Comparison of ENCODE assay signal across 37 cellular contexts in the genomic region with DNA sequence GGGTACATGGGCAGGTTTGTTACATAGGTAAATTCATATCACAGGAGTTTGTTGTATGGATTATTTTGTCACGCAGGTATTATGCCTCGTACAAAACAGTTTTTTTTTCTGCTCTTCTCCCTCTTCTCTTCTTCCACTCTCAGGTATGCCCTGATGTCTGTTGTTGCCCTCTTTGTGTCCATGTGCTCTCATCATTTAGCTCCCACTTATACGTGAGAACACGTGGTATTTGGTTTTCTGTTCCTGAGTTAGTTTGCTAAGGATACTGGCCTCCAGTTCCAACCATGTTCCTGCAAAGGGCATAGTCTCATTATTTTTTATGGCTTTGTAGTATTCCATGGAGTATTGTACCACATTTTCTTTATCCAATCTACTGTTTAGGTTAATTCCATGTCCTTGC.
"Had no signal": no experiment of that assay in that cellular context is flagged by ENCODE, and none has a peak within 500 bp of the region (broad histone marks: within the 10 kb centered on the region; RNA-seq: fewer than 3 reads in every experiment).

No MANE protein-coding gene starts in this region.

- H3K4me1 Mint-ChIP-seq: activated CD4-positive, alpha-beta T cell treated with anti-CD3 and anti-CD28 coated beads for 36 hours; activated CD8-positive, alpha-beta memory T cell treated with anti-CD3 and anti-CD28 coated beads, Interleukin-2, amount 10 ng/mL, durations not matched to agents 7 days and 5 days; activated naive CD8-positive, alpha-beta T cell treated with anti-CD3 and anti-CD28 coated beads for 36 hours; activated T-helper 17 cell treated with anti-CD3 and anti-CD28 coated beads, Interleukin-2, amount 50 U/mL, for 72 hours had no signal

- DNase-seq: activated CD4-positive, alpha-beta memory T cell treated with anti-CD3 and anti-CD28 coated beads for 36 hours; activated CD4-positive, alpha-beta T cell treated with anti-CD3 and anti-CD28 coated beads for 1 hour; activated CD4-positive, alpha-beta T cell treated with anti-CD3 and anti-CD28 coated beads for 36 hours; activated CD4-positive, alpha-beta T cell treated with anti-CD3 and anti-CD28 coated beads for 48 hours; activated CD4-positive, alpha-beta T cell treated with anti-CD3 and anti-CD28 coated beads, Interleukin-2, amount 50 U/mL, for 1 hour; activated CD4-positive, alpha-beta T cell treated with anti-CD3 and anti-CD28 coated beads, Interleukin-2, amount 50 U/mL, for 4 hours; activated CD4-positive, CD25-positive, alpha-beta regulatory T cell; activated CD8-positive, alpha-beta memory T cell treated with anti-CD3 and anti-CD28 coated beads for 24 hours; activated CD8-positive, alpha-beta memory T cell treated with anti-CD3 and anti-CD28 coated beads, Interleukin-2, amount 10 ng/mL, durations not matched to agents 7 days and 5 days; activated CD8-positive, alpha-beta T cell treated with anti-CD3 and anti-CD28 coated beads for 36 hours; activated effector memory CD4-positive, alpha-beta T cell treated with anti-CD3 and anti-CD28 coated beads, Interleukin-2, amount 50 U/mL, for 16 hours; activated gamma-delta T cell treated with Interleukin-2 at 50 U/mL for 16 hours; activated naive CD4-positive, alpha-beta T cell; activated naive CD4-positive, alpha-beta T cell treated with anti-CD3 and anti-CD28 coated beads for 36 hours; activated naive CD4-positive, alpha-beta T cell treated with anti-CD3 and anti-CD28 coated beads, Interleukin-2, amount 50 U/mL, for 16 hours; activated naive CD8-positive, alpha-beta T cell treated with anti-CD3 and anti-CD28 coated beads for 36 hours; activated T-cell treated with anti-CD3 and anti-CD28 coated beads for 4 hours; activated T-cell treated with anti-CD3 and anti-CD28 coated beads, Interleukin-2, amount 50 U/mL, for 1 hour; activated T-cell treated with anti-CD3 and anti-CD28 coated beads, Interleukin-2, amount 50 U/mL, for 4 hours; activated T-cell treated with anti-CD3 and anti-CD28 coated beads, Interleukin-2, amount 50 U/mL, for 72 hours; adrenal gland; amniotic stem cell; aorta; body of pancreas; brain microvascular endothelial cell; central memory CD4-positive, alpha-beta T cell; T-helper 1 cell; T-helper 2 cell; T-helper 9 cell; WERI-Rb-1 had no signal

- H3K27ac Mint-ChIP-seq: activated CD4-positive, alpha-beta memory T cell treated with anti-CD3 and anti-CD28 coated beads for 36 hours; activated CD4-positive, alpha-beta T cell treated with anti-CD3 and anti-CD28 coated beads for 36 hours; activated CD8-positive, alpha-beta memory T cell treated with anti-CD3 and anti-CD28 coated beads, Interleukin-2, amount 10 ng/mL, durations not matched to agents 7 days and 5 days; activated CD8-positive, alpha-beta T cell treated with anti-CD3 and anti-CD28 coated beads for 36 hours; activated naive CD4-positive, alpha-beta T cell treated with anti-CD3 and anti-CD28 coated beads for 36 hours; activated naive CD4-positive, alpha-beta T cell treated with anti-CD3 and anti-CD28 coated beads, Interleukin-2, amount 50 U/mL, for 72 hours; activated naive CD8-positive, alpha-beta T cell treated with anti-CD3 and anti-CD28 coated beads for 36 hours; activated T-cell treated with anti-CD3 and anti-CD28 coated beads, Interleukin-2, amount 50 U/mL, for 72 hours; activated T-helper 1 cell treated with anti-CD3 and anti-CD28 coated beads, Interleukin-12 subunit alpha, Interleukin-12 subunit beta, Interleukin-2, Interleukin-4 antibody, amounts not matched to agents 30 ng/mL and 10 ng/mL and 1 ng/mL, durations not matched to agents 14 hours and 24 hours and 36 hours; activated T-helper 17 cell treated with anti-CD3 and anti-CD28 coated beads, Interleukin-2, amount 50 U/mL, for 72 hours; T-helper 1 cell treated with Interleukin-12 subunit alpha and Interleukin-12 subunit beta and Interleukin-4 antibody, amounts not matched to agents 30 μg/mL and 1 μg/mL, for 36 hours; T-helper 2 cell treated with Interferon-gamma antibody and Interleukin-4, amounts not matched to agents 5 μg/mL and 100 μg/mL, for 36 hours; WTC11 had no signal

- H3K27ac ChIP-seq: adrenal gland, body of pancreas, brain microvascular endothelial cell, breast epithelium, WERI-Rb-1 had no signal

- H3K4me3 Mint-ChIP-seq: activated CD4-positive, alpha-beta memory T cell treated with anti-CD3 and anti-CD28 coated beads for 36 hours; activated CD4-positive, alpha-beta T cell treated with anti-CD3 and anti-CD28 coated beads for 36 hours; activated CD8-positive, alpha-beta memory T cell treated with anti-CD3 and anti-CD28 coated beads, Interleukin-2, amount 10 ng/mL, durations not matched to agents 7 days and 5 days; activated CD8-positive, alpha-beta T cell treated with anti-CD3 and anti-CD28 coated beads for 36 hours; activated naive CD4-positive, alpha-beta T cell treated with anti-CD3 and anti-CD28 coated beads for 36 hours; activated naive CD8-positive, alpha-beta T cell treated with anti-CD3 and anti-CD28 coated beads for 36 hours; activated T-cell treated with anti-CD3 and anti-CD28 coated beads, Interleukin-2, amount 50 U/mL, for 4 hours; activated T-cell treated with anti-CD3 and anti-CD28 coated beads, Interleukin-2, amount 50 U/mL, for 72 hours; activated T-helper 1 cell treated with anti-CD3 and anti-CD28 coated beads, Interleukin-12 subunit alpha, Interleukin-12 subunit beta, Interleukin-2, Interleukin-4 antibody, amounts not matched to agents 30 ng/mL and 10 ng/mL and 1 ng/mL, durations not matched to agents 14 hours and 24 hours and 36 hours; activated T-helper 17 cell treated with anti-CD3 and anti-CD28 coated beads, Interleukin-2, amount 50 U/mL, for 72 hours; T-helper 1 cell treated with Interleukin-12 subunit alpha and Interleukin-12 subunit beta and Interleukin-4 antibody, amounts not matched to agents 30 μg/mL and 1 μg/mL, for 36 hours; T-helper 2 cell treated with Interferon-gamma antibody and Interleukin-4, amounts not matched to agents 5 μg/mL and 100 μg/mL, for 36 hours; WTC11 had no signal

- H3K9me3 Mint-ChIP-seq: activated T-helper 1 cell treated with anti-CD3 and anti-CD28 coated beads, Interleukin-12 subunit alpha, Interleukin-12 subunit beta, Interleukin-2, Interleukin-4 antibody, amounts not matched to agents 30 ng/mL and 10 ng/mL and 1 ng/mL, durations not matched to agents 14 hours and 24 hours and 36 hours; T-helper 1 cell treated with Interleukin-12 subunit alpha and Interleukin-12 subunit beta and Interleukin-4 antibody, amounts not matched to agents 30 μg/mL and 1 μg/mL, for 36 hours; T-helper 2 cell treated with Interferon-gamma antibody and Interleukin-4, amounts not matched to agents 5 μg/mL and 100 μg/mL, for 36 hours had no signal

- H3K36me3 Mint-ChIP-seq: activated CD4-positive, alpha-beta memory T cell treated with anti-CD3 and anti-CD28 coated beads for 36 hours; activated CD8-positive, alpha-beta memory T cell treated with anti-CD3 and anti-CD28 coated beads, Interleukin-2, amount 10 ng/mL, durations not matched to agents 7 days and 5 days; activated naive CD8-positive, alpha-beta T cell treated with anti-CD3 and anti-CD28 coated beads for 36 hours had no signal
